ENCODE assay signal across 9 cellular contexts in genomic region chr10:119466655-119467054, GRCh38.
DNase-seq lines count a peak whose midpoint lies in the region; ATAC-seq and TF ChIP-seq lines count a peak whose summit lies in the region.
"Had no signal": no experiment of that assay in that cellular context is flagged by ENCODE, and none has a peak within 500 bp of the region (broad histone marks: within the 10 kb centered on the region; RNA-seq: fewer than 3 reads in every experiment).

No MANE protein-coding gene starts in this region.

- 71% methylated on average over 7 of the region's 7 CpGs for WGBS in esophagus muscularis mucosa

- no peak overlapping the region for H3K27ac ChIP-seq in esophagus muscularis mucosa (replicated peaks in 1 of 4)
- H3K27ac ChIP-seq: SJCRH30 had no signal

- H3K4me1 Mint-ChIP-seq in activated CD8-positive, alpha-beta memory T cell treated with anti-CD3 and anti-CD28 coated beads, Interleukin-2, amount 10 ng/mL, durations not matched to agents 7 days and 5 days = peaks cover 22% of the 10 kb centered on the region
- peaks cover 6 to 19% (median 9%) of the 10 kb centered on the region in 3 donors for H3K4me1 Mint-ChIP-seq in T-cell
- H3K4me1 Mint-ChIP-seq in central memory CD8-positive, alpha-beta T cell = peaks cover 11% of the 10 kb centered on the region
- peaks cover 20 to 32% of the 10 kb centered on the region in 2 donors for H3K4me1 Mint-ChIP-seq in stimulated activated naive B cell treated with anti-CD40 and anti-IgM and Interleukin-4, amounts not matched to agents 10 μg/mL and 1 μg/mL and 100 μg/mL, for 72 hours

- intact Hi-C loops in esophagus muscularis mucosa (cut with DNase I) = no loop called here

- no peak overlapping the region for H3K4me3 ChIP-seq in esophagus muscularis mucosa
- H3K4me3 ChIP-seq: SJCRH30 had no signal

- TF ChIP-seq CTCF in esophagus muscularis mucosa (IDR thresholded peaks at IDR 0.05) = no peak

- peaks cover 4% of the 10 kb centered on the region for H3K27me3 Mint-ChIP-seq in activated CD8-positive, alpha-beta memory T cell treated with anti-CD3 and anti-CD28 coated beads, Interleukin-2, amount 10 ng/mL, durations not matched to agents 7 days and 5 days
- H3K27me3 Mint-ChIP-seq in T-cell = peaks cover 0 to 3% of the 10 kb centered on the region in 2 donors
- peaks cover 14% of the 10 kb centered on the region for H3K27me3 Mint-ChIP-seq in central memory CD8-positive, alpha-beta T cell
- peaks cover 9 to 10% of the 10 kb centered on the region in 2 donors for H3K27me3 Mint-ChIP-seq in stimulated activated naive B cell treated with anti-CD40 and anti-IgM and Interleukin-4, amounts not matched to agents 10 μg/mL and 1 μg/mL and 100 μg/mL, for 72 hours

- ATAC-seq in activated CD8-positive, alpha-beta memory T cell treated with anti-CD3 and anti-CD28 coated beads, Interleukin-2, amount 10 ng/mL, durations not matched to agents 7 days and 5 days = peak; percentile 90
- ATAC-seq in T-cell (replicated peaks in 1 of 4) = peak; percentile 43 to 87 (median 66)
- ATAC-seq in central memory CD8-positive, alpha-beta T cell (replicated peaks; ENCODE audit: extremely low read depth, poor library complexity, severe bottlenecking) = peak; percentile 54
- peak; percentile 50 to 59 for ATAC-seq in stimulated activated naive B cell treated with anti-CD40 and anti-IgM and Interleukin-4, amounts not matched to agents 10 μg/mL and 1 μg/mL and 100 μg/mL, for 72 hours (replicated peaks)

- no peaks in the 10 kb centered on the region for H3K4me1 ChIP-seq in esophagus muscularis mucosa
- H3K4me1 ChIP-seq: SJCRH30 had no signal

- H3K9me3 ChIP-seq in esophagus muscularis mucosa = no peaks in the 10 kb centered on the region
- H3K9me3 ChIP-seq: SJCRH30 had no signal

- peak; percentile 81 for DNase-seq in activated CD8-positive, alpha-beta memory T cell treated with anti-CD3 and anti-CD28 coated beads, Interleukin-2, amount 10 ng/mL, durations not matched to agents 7 days and 5 days
- no peak for DNase-seq in activated CD8-positive, alpha-beta memory T cell treated with anti-CD3 and anti-CD28 coated beads for 24 hours
- peak in 13 of 34 experiments; percentile 8 to 30 (median 19) for DNase-seq in T-cell
- DNase-seq in central memory CD8-positive, alpha-beta T cell (ENCODE audit: low spot score in 2 of 2) = no peak
- peak; percentile 40 for DNase-seq in stimulated activated naive B cell treated with anti-CD40 and anti-IgM and Interleukin-4, amounts not matched to agents 10 μg/mL and 1 μg/mL and 100 μg/mL, for 72 hours
- DNase-seq in hypothalamus (lab: John Stamatoyannopoulos, UW) = no peak
- no peak for DNase-seq in NCI-H2171 (lab: John Stamatoyannopoulos, UW)
- no peak for DNase-seq in esophagus muscularis mucosa (ENCODE audit: extremely low spot score)
- DNase-seq: SJCRH30 had no signal

- peak overlapping the region; percentile 49 for H3K27ac Mint-ChIP-seq in activated CD8-positive, alpha-beta memory T cell treated with anti-CD3 and anti-CD28 coated beads, Interleukin-2, amount 10 ng/mL, durations not matched to agents 7 days and 5 days
- no peak overlapping the region for H3K27ac Mint-ChIP-seq in T-cell
- H3K27ac Mint-ChIP-seq in central memory CD8-positive, alpha-beta T cell (ENCODE audit: low read depth) = peak overlapping the region; percentile 26
- no peak overlapping the region for H3K27ac Mint-ChIP-seq in stimulated activated naive B cell treated with anti-CD40 and anti-IgM and Interleukin-4, amounts not matched to agents 10 μg/mL and 1 μg/mL and 100 μg/mL, for 72 hours

- H3K36me3 Mint-ChIP-seq in activated CD8-positive, alpha-beta memory T cell treated with anti-CD3 and anti-CD28 coated beads, Interleukin-2, amount 10 ng/mL, durations not matched to agents 7 days and 5 days = peaks cover 9% of the 10 kb centered on the region
- peaks cover 3% of the 10 kb centered on the region for H3K36me3 Mint-ChIP-seq in T-cell
- no peaks in the 10 kb centered on the region for H3K36me3 Mint-ChIP-seq in central memory CD8-positive, alpha-beta T cell (ENCODE audit: insufficient read depth)
- H3K36me3 Mint-ChIP-seq in stimulated activated naive B cell treated with anti-CD40 and anti-IgM and Interleukin-4, amounts not matched to agents 10 μg/mL and 1 μg/mL and 100 μg/mL, for 72 hours = peaks cover 11 to 12% of the 10 kb centered on the region in 2 donors

- CTCF ChIA-PET in activated CD8-positive, alpha-beta memory T cell treated with anti-CD3 and anti-CD28 coated beads, Interleukin-2, amount 10 ng/mL, durations not matched to agents 7 days and 5 days (lab: Charles Lee) = interaction anchor here (1.1 to 2.4 kb wide), 3 partner anchors 22 to 260 kb away, joined by 3 to 10 read pairs (median 5); partner anchors contain the start of gene RGS10
- CTCF ChIA-PET in T-cell (lab: Charles Lee) = no interaction called here

- TF ChIP-seq POLR2A in esophagus muscularis mucosa (IDR thresholded peaks at IDR 0.05; ENCODE audit: low read depth) = no peak

- TF ChIP-seq EP300 in esophagus muscularis mucosa (IDR thresholded peaks at IDR 0.05) = no peak

- no peaks in the 10 kb centered on the region for H3K27me3 ChIP-seq in esophagus muscularis mucosa

- POLR2A ChIA-PET in T-cell (lab: Charles Lee) = no interaction called here

- peaks cover 6% of the 10 kb centered on the region for H3K9me3 Mint-ChIP-seq in activated CD8-positive, alpha-beta memory T cell treated with anti-CD3 and anti-CD28 coated beads, Interleukin-2, amount 10 ng/mL, durations not matched to agents 7 days and 5 days (ENCODE audit: low read depth)
- H3K9me3 Mint-ChIP-seq in T-cell = peaks cover 3 to 10% (median 7%) of the 10 kb centered on the region in 3 donors
- H3K9me3 Mint-ChIP-seq in central memory CD8-positive, alpha-beta T cell = no peaks in the 10 kb centered on the region
- H3K9me3 Mint-ChIP-seq in stimulated activated naive B cell treated with anti-CD40 and anti-IgM and Interleukin-4, amounts not matched to agents 10 μg/mL and 1 μg/mL and 100 μg/mL, for 72 hours = peaks cover 4 to 11% of the 10 kb centered on the region in 2 donors

- no peak overlapping the region for H3K4me3 Mint-ChIP-seq in activated CD8-positive, alpha-beta memory T cell treated with anti-CD3 and anti-CD28 coated beads, Interleukin-2, amount 10 ng/mL, durations not matched to agents 7 days and 5 days
- H3K4me3 Mint-ChIP-seq in T-cell = no peak overlapping the region
- H3K4me3 Mint-ChIP-seq in central memory CD8-positive, alpha-beta T cell = no peak overlapping the region
- no peak overlapping the region for H3K4me3 Mint-ChIP-seq in stimulated activated naive B cell treated with anti-CD40 and anti-IgM and Interleukin-4, amounts not matched to agents 10 μg/mL and 1 μg/mL and 100 μg/mL, for 72 hours

- H3K36me3 ChIP-seq in esophagus muscularis mucosa = no peaks in the 10 kb centered on the region
- H3K36me3 ChIP-seq: SJCRH30 had no signal

Comparison
In these comparisons a context has a peak if more than half of its experiments do, and no peak if none do; other contexts are left out.
1. DNase-seq: peak in activated CD8-positive, alpha-beta memory T cell treated with anti-CD3 and anti-CD28 coated beads, Interleukin-2, amount 10 ng/mL, durations not matched to agents 7 days and 5 days (single experiment) and stimulated activated naive B cell treated with anti-CD40 and anti-IgM and Interleukin-4, amounts not matched to agents 10 μg/mL and 1 μg/mL and 100 μg/mL, for 72 hours (single experiment); none in activated CD8-positive, alpha-beta memory T cell treated with anti-CD3 and anti-CD28 coated beads for 24 hours (single experiment), central memory CD8-positive, alpha-beta T cell (0 of 2), hypothalamus (0 of 51), NCI-H2171 (single experiment) and esophagus muscularis mucosa (single experiment).
2. H3K27ac Mint-ChIP-seq: peak in activated CD8-positive, alpha-beta memory T cell treated with anti-CD3 and anti-CD28 coated beads, Interleukin-2, amount 10 ng/mL, durations not matched to agents 7 days and 5 days (single experiment) and central memory CD8-positive, alpha-beta T cell (single experiment); none in T-cell (0 of 2) and stimulated activated naive B cell treated with anti-CD40 and anti-IgM and Interleukin-4, amounts not matched to agents 10 μg/mL and 1 μg/mL and 100 μg/mL, for 72 hours (single experiment).
3. Peak in every context shown above with its lines, with median percentiles within 50 percentile points of each other: ATAC-seq.